ENCODE assay signal across 33 cellular contexts in the genomic region with DNA sequence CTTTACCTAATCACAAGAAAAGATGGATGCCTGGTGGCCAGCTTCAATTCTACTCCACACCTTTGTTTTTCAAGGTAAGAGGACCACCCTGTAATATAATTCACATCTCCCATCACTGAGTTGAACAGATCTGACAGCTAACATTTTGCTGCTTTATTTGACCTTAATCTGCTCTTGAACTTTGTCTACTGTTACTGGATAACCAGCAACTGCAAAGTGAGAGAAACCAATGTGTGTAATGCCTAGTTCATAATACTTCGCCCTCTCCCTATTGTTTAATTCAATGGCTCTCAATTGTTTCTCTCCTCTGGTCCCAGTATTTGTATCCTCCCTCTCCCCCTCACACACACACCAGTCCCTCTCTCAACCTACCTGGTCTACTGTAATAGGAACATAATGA.
"Had no signal": no experiment of that assay in that cellular context is flagged by ENCODE, and none has a peak within 500 bp of the region (broad histone marks: within the 10 kb centered on the region; RNA-seq: fewer than 3 reads in every experiment).

No MANE protein-coding gene starts in this region.

- DNase-seq: Karpas-422, Kasumi-1, KG1, MG63, MM.1S, MV-4-11, NCI-H1048, NCI-H1092, NCI-H1092 treated with DMSO at 0.1 percent for 48 hours, NCI-H1105, NCI-H1105 treated with DMSO at 0.1 percent for 48 hours, NCI-H1417, NCI-H1417 treated with DMSO at 0.1 percent for 48 hours, NCI-H1436, NCI-H1436 treated with DMSO at 0.1 percent for 48 hours, NCI-H146, NCI-H1694, NCI-H1694 treated with DMSO at 0.1 percent for 48 hours, NCI-H187, NCI-H187 treated with DMSO at 0.1 percent for 48 hours, NCI-H1930, NCI-H2081, NCI-H2081 treated with DMSO at 0.1 percent for 48 hours, NCI-H2107, NCI-H2171, NCI-H2171 treated with DMSO at 0.1 percent for 48 hours, NCI-H2227 treated with DMSO at 0.1 percent for 48 hours, NCI-H226, NCI-H345, NCI-H446, NCI-H446 treated with DMSO at 0.1 percent for 48 hours, NCI-H510A had no signal

- H3K4me3 ChIP-seq: MG63 had no signal

- H3K9ac ChIP-seq: KMS-11 had no signal

- H3K9me3 ChIP-seq: MG63 had no signal

- H3K36me3 ChIP-seq: MG63 had no signal

- H3K27ac ChIP-seq: KMS-11 had no signal

- H3K27me3 ChIP-seq: MG63 had no signal

- H3K4me2 ChIP-seq: KMS-11 had no signal
